In the genomic region with DNA sequence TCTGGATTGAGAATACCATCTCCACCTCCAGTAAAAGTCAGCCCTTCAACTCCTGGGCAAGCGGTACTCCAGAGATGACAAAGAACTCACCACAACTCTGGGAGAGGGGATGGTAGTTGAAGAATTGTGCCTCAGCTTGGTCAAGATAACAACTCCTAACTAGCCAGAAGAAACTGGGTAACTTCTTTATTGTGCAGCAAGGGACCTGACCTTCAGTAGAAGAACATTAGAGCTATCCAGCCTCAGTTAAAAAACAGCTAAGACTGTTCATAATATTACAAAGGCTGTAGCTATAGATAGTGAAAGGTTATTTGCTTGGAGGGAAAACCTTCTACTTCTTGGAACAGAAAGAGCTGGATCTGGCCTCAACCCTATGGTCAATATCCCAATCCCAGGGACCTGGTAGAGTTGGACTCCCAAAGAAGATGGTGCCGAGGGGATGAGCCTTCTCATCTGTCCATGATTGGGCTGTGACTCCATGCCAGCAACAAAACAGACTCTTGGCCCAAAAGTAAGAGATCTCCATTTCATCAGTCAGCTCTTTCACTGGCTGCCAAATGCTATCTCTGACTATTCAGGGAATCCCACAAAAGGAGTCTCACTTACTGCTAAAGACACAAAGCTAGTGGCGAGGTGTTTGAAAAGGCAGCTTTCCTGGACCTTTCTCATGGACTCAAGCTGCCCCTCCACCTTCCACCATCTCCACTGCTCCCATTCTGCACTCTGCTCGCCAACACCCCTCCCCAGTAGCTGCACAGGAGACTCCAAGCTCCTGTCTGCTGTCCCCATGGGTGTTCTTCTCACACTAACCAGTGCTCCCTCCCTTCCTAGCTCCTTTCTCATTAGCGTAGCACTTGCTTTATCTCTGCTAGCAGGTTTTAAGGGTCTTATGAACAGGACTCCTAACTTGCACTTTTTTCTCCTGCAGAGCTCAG, we compare ENCODE assay signal across 1 cellular context.
A peak's percentile ranks its signal among the peaks of the same experiment; 100 is the strongest.
TF ChIP-seq lines count a peak whose summit lies in the region.

No MANE protein-coding gene starts in this region.

TF ChIP-seq in H1, 55 proteins besides CTCF, POLR2A, EP300 and RAD21:
- no peak for TF ChIP-seq HDAC2 (IDR thresholded peaks at IDR 0.05; ENCODE audit: borderline replicate concordance in 1 of 2, low read depth in 2 of 2, low read length in 2 of 2)
- peak; percentile 55; the same call in 1 of the 2 replicates for TF ChIP-seq TBP (IDR thresholded peaks at IDR 0.05; ENCODE audit: low read depth, low read length)
- peak; percentile 56 for TF ChIP-seq POLR2AphosphoS5 (IDR thresholded peaks at IDR 0.05; ENCODE audit: low read depth, low read length)
- TF ChIP-seq TAF7 (optimal IDR thresholded peaks at IDR 0.05; ENCODE audit: borderline replicate concordance, low read depth, low read length) = peak; percentile 98
TF ChIP-seq in H1: peak in this region for 3.
